ENCODE assay signal across 9 cellular contexts in the genomic region with DNA sequence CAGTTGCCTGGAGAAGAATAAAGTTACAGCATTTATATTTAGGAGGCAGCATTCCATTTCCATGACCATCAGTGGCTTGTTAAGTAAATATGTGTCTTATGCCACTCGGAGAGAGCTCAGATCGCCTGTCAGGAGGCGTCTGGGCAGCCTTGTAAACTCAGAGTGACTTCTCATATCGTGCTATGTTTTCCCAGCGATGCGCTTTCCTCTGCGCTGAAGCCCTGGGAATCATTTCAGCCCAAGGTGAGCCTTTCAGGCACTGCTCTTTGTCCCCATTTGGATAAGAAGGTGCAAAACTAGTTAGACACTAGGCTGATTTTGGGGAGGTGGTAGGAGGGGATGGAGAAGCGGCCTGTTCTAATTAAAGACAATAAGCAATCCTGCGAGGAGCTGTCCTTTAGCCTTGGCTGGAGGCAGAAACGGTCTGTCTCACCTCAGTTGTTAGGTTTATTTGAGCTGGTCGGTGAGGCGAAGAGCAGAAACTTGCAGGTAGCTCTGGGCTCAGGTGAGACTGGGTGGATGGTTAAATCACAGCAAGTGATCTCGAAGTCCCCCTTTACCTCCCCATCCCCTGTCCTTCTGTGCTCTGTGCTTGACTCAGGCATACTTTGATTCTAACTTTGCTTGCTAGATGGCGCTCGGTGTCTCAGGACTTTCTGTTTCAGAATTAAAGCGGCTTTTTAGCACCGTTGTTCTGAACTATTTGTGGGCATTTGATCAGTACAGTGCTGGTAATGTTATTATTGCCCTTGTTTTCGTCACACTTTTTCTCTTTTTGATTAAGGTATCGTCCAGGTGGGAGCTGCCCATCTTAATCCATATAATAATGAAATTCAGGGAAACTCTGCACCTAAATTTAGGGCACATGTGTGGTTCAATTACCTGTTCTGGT. TPM values are rescaled to one million over a fixed set of nuclear protein-coding genes. Genes with fewer than 3 reads are reported as not detected.
DNase-seq lines count a peak whose midpoint lies in the region; ATAC-seq and TF ChIP-seq lines count a peak whose summit lies in the region.
"Had no signal": no experiment of that assay in that cellular context is flagged by ENCODE, and none has a peak within 500 bp of the region (broad histone marks: within the 10 kb centered on the region; RNA-seq: fewer than 3 reads in every experiment).

No MANE protein-coding gene starts in this region.

- peaks cover 3 to 7% of the 10 kb centered on the region in 2 donors for H3K4me1 ChIP-seq in naive thymus-derived CD4-positive, alpha-beta T cell (ENCODE audit: control insufficient read depth in 2 of 2, insufficient read depth in 2 of 2, low read length in 2 of 2)

- ATAC-seq in GM19395 (IDR thresholded peaks at IDR 0.05; ENCODE audit: unreplicated experiment) (peak; percentile 71), HG03442 (IDR thresholded peaks at IDR 0.05; ENCODE audit: unreplicated experiment) (peak; percentile 83)
- ATAC-seq in naive thymus-derived CD4-positive, alpha-beta T cell, result peak; percentile 78

- H3K27me3 Mint-ChIP-seq in endothelial cell (ENCODE audit: unreplicated experiment), result peaks cover 36% of the 10 kb centered on the region
- H3K27me3 Mint-ChIP-seq in naive thymus-derived CD4-positive, alpha-beta T cell, result peaks cover 75 to 94% (median 79%) of the 10 kb centered on the region in 5 donors

- peaks cover 4% of the 10 kb centered on the region for H3K36me3 Mint-ChIP-seq in endothelial cell (ENCODE audit: low read depth, unreplicated experiment)
- peaks cover 0 to 20% (median 0%) of the 10 kb centered on the region in 5 donors for H3K36me3 Mint-ChIP-seq in naive thymus-derived CD4-positive, alpha-beta T cell

- H3K9me3 Mint-ChIP-seq in endothelial cell (ENCODE audit: unreplicated experiment), result no peaks in the 10 kb centered on the region
- peaks cover 0 to 71% (median 16%) of the 10 kb centered on the region in 11 donors for H3K9me3 Mint-ChIP-seq in naive thymus-derived CD4-positive, alpha-beta T cell

- intact Hi-C loops in naive thymus-derived CD4-positive, alpha-beta T cell (cut with micrococcal nuclease), result loop anchor here (1.0 to 2.0 kb wide), 3 partner anchors 15 to 308 kb away; no protein-coding TSS in a partner anchor

- peaks cover 42 to 48% of the 10 kb centered on the region in 2 donors for H3K27me3 ChIP-seq in naive thymus-derived CD4-positive, alpha-beta T cell (ENCODE audit: control insufficient read depth in 2 of 2, insufficient read depth in 2 of 2, low read length in 2 of 2)

- peaks cover 12% of the 10 kb centered on the region for H3K4me1 Mint-ChIP-seq in endothelial cell (ENCODE audit: unreplicated experiment)
- peaks cover 0 to 24% (median 22%) of the 10 kb centered on the region in 7 donors for H3K4me1 Mint-ChIP-seq in naive thymus-derived CD4-positive, alpha-beta T cell

- H3K36me3 ChIP-seq in naive thymus-derived CD4-positive, alpha-beta T cell (ENCODE audit: control insufficient read depth in 2 of 3, insufficient read depth in 3 of 3, low read length in 3 of 3), result no peaks in the 10 kb centered on the region
- H3K36me3 ChIP-seq: BLaER1 treated with 17β-estradiol and CSF1 and Interleukin-3, amounts not matched to agents 10 nM and 100 nM had no signal

- POLR2A ChIA-PET in naive thymus-derived CD4-positive, alpha-beta T cell (lab: Charles Lee), result no interaction called here

- CTCF ChIA-PET in naive thymus-derived CD4-positive, alpha-beta T cell (lab: Charles Lee), result interaction anchor here (0.7 kb wide), 1 partner anchor 987 kb away, joined by 3 read pairs; no protein-coding TSS in a partner anchor

- H3K4me3 Mint-ChIP-seq in endothelial cell (ENCODE audit: unreplicated experiment), result peak overlapping the region; percentile 9
- peak overlapping the region in 6 of 10 donors; percentile 10 to 44 (median 34) for H3K4me3 Mint-ChIP-seq in naive thymus-derived CD4-positive, alpha-beta T cell

- H3K27ac Mint-ChIP-seq in endothelial cell (ENCODE audit: unreplicated experiment), result no peak overlapping the region
- H3K27ac Mint-ChIP-seq in naive thymus-derived CD4-positive, alpha-beta T cell, result no peak overlapping the region

- no peak overlapping the region for H3K27ac ChIP-seq in naive thymus-derived CD4-positive, alpha-beta T cell (ENCODE audit: low read depth, low read length)
- H3K27ac ChIP-seq: BLaER1 treated with 17β-estradiol and CSF1 and Interleukin-3, amounts not matched to agents 10 nM and 100 nM had no signal

- H3K9me3 ChIP-seq in naive thymus-derived CD4-positive, alpha-beta T cell (ENCODE audit: control insufficient read depth in 2 of 3, low read length in 3 of 3), result no peaks in the 10 kb centered on the region

- no peak overlapping the region for H3K4me3 ChIP-seq in naive thymus-derived CD4-positive, alpha-beta T cell (ENCODE audit: low read length)
- H3K4me3 ChIP-seq: BLaER1 treated with 17β-estradiol and CSF1 and Interleukin-3, amounts not matched to agents 10 nM and 100 nM had no signal

- DNase-seq in NCI-H1092 treated with DMSO at 0.1 percent for 48 hours (lab: John Stamatoyannopoulos, UW) (peak; percentile 28), NCI-H1092 (lab: John Stamatoyannopoulos, UW) (no peak), RPMI7951 (ENCODE audit: low read depth) (peak; percentile 69), endothelial cell (ENCODE audit: low spot score) (no peak), NCI-H2171 (lab: John Stamatoyannopoulos, UW) (no peak)
- peak in 1 of 9 donors; percentile 41 for DNase-seq in naive thymus-derived CD4-positive, alpha-beta T cell

- no peak for TF ChIP-seq CTCF in endothelial cell (IDR thresholded peaks at IDR 0.05; ENCODE audit: unreplicated experiment)

RNA-seq across cellular contexts. Expression of a gene that starts 24.6 kb away (rescaled TPM):
- total RNA-seq in RPMI7951 (2014; rRNA removed; shearing (Covaris generic)), result 16.4 and 17.1 TPM in 2 replicates
- 2.1 TPM for total RNA-seq in endothelial cell (ENCODE audit: unreplicated experiment)
- not detected for total RNA-seq in naive thymus-derived CD4-positive, alpha-beta T cell
- polyA plus RNA-seq in naive thymus-derived CD4-positive, alpha-beta T cell, result not detected

RNA-seq across cellular contexts. Expression of a gene that starts 26.6 kb away (rescaled TPM):
- 20.9 and 29.2 TPM in 2 replicates for total RNA-seq in RPMI7951 (2014; rRNA removed; shearing (Covaris generic))
- 6.4 TPM for total RNA-seq in endothelial cell (ENCODE audit: unreplicated experiment)
- total RNA-seq in naive thymus-derived CD4-positive, alpha-beta T cell, result not detected
- not detected for polyA plus RNA-seq in naive thymus-derived CD4-positive, alpha-beta T cell

Comparison
In these comparisons a context has a peak if more than half of its experiments do, and no peak if none do; other contexts are left out.
1. DNase-seq: peak in NCI-H1092 treated with DMSO at 0.1 percent for 48 hours (single experiment) and RPMI7951 (single experiment); none in NCI-H1092 (single experiment), endothelial cell (single experiment) and NCI-H2171 (single experiment).
2. Peak in every context shown above with its lines, with median percentiles within 50 percentile points of each other: ATAC-seq.